16 cellular contexts compared by ENCODE assay signal in the genomic region with DNA sequence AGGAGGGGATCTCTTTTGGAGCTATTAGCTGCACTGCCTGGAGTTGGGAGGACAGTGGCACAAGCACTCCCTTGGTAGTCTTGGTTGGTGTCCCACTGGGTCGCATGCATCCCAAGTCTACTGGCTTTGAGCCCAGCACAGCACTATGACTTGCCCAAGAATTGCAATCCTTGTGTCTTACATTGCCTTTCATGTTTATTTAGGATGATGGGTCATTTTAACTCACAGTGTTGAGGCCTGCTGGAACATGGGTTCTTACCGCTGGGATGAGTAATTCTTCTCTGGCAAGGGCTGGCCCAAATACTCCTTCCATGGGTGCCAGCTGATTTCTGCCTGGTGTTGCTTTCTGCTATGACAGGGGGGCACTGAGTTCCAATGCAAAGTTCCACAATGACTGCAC.
DNase-seq lines count a peak whose midpoint lies in the region; ATAC-seq and TF ChIP-seq lines count a peak whose summit lies in the region.
"Had no signal": no experiment of that assay in that cellular context is flagged by ENCODE, and none has a peak within 500 bp of the region (broad histone marks: within the 10 kb centered on the region; RNA-seq: fewer than 3 reads in every experiment).

No MANE protein-coding gene starts in this region.

- no peak overlapping the region for H3K4me3 ChIP-seq in MG63
- H3K4me3 ChIP-seq in astrocyte of the spinal cord (ENCODE audit: low read depth, low read length), result no peak overlapping the region
- no peak overlapping the region for H3K4me3 ChIP-seq in skeletal muscle cell (ENCODE audit: low read depth, low read length)
- H3K4me3 ChIP-seq: A549 had no signal

- no peak overlapping the region for H3K4me3 Mint-ChIP-seq in chondrocyte (ENCODE audit: unreplicated experiment)
- H3K4me3 Mint-ChIP-seq: CD14-positive monocyte; CD8-positive, alpha-beta T cell had no signal

- H3K27me3 ChIP-seq in MG63, result no peaks in the 10 kb centered on the region

- no peaks in the 10 kb centered on the region for H3K36me3 Mint-ChIP-seq in chondrocyte (ENCODE audit: low read depth)
- H3K36me3 Mint-ChIP-seq: CD14-positive monocyte; CD8-positive, alpha-beta T cell had no signal

- DNase-seq in MG63, result peak; percentile 0
- DNase-seq in astrocyte of the spinal cord (ENCODE audit: low read depth, low spot score), result peak; percentile 1
- DNase-seq in fibroblast of gingiva (ENCODE audit: low read depth), result peak; percentile 0
- peak; percentile 26 for DNase-seq in skeletal muscle cell (ENCODE audit: low read depth)
- DNase-seq in D341Med (ENCODE audit: low spot score), result no peak
- no peak for DNase-seq in chondrocyte (ENCODE audit: low spot score)
- no peak for DNase-seq in Ammon's horn (ENCODE audit: low spot score)
- DNase-seq: CD8-positive, alpha-beta T cell; COR-L47; DMS53; GF-D8; IMR-90 had no signal

- peaks cover 43% of the 10 kb centered on the region for H3K9me3 Mint-ChIP-seq in chondrocyte (ENCODE audit: low read depth)
- H3K9me3 Mint-ChIP-seq: CD8-positive, alpha-beta T cell had no signal

- H3K9me3 ChIP-seq in MG63, result no peaks in the 10 kb centered on the region
- H3K9me3 ChIP-seq: A549 had no signal

- H3K27ac Mint-ChIP-seq in chondrocyte (ENCODE audit: unreplicated experiment), result no peak overlapping the region
- H3K27ac Mint-ChIP-seq: CD14-positive monocyte; CD8-positive, alpha-beta T cell had no signal

- TF ChIP-seq CTCF in astrocyte of the spinal cord (IDR thresholded peaks at IDR 0.05; ENCODE audit: low read depth, low read length) (no peak), chondrocyte (IDR thresholded peaks at IDR 0.05) (no peak)

- no peaks in the 10 kb centered on the region for H3K4me1 Mint-ChIP-seq in chondrocyte (ENCODE audit: low read depth)
- H3K4me1 Mint-ChIP-seq: CD14-positive monocyte had no signal

- no peaks in the 10 kb centered on the region for H3K27me3 Mint-ChIP-seq in chondrocyte (ENCODE audit: low read depth)

- in situ Hi-C loops in astrocyte of the spinal cord (cut with HindIII; ENCODE audit: low sequenced_read_pairs), result no loop called here

- no peaks in the 10 kb centered on the region for H3K36me3 ChIP-seq in MG63

- ATAC-seq in HG03025 (IDR thresholded peaks at IDR 0.05; ENCODE audit: low FRiP score, unreplicated experiment), result no peak
- ATAC-seq: A549; CD8-positive, alpha-beta T cell; HCT116 had no signal

Comparison
In these comparisons a context has a peak if more than half of its experiments do, and no peak if none do; other contexts are left out.
1. DNase-seq: peak in MG63 (single experiment), astrocyte of the spinal cord (single experiment), fibroblast of gingiva (single experiment) and skeletal muscle cell (single experiment); none in D341Med (single experiment), chondrocyte (single experiment) and Ammon's horn (single experiment).